In the genomic region with DNA sequence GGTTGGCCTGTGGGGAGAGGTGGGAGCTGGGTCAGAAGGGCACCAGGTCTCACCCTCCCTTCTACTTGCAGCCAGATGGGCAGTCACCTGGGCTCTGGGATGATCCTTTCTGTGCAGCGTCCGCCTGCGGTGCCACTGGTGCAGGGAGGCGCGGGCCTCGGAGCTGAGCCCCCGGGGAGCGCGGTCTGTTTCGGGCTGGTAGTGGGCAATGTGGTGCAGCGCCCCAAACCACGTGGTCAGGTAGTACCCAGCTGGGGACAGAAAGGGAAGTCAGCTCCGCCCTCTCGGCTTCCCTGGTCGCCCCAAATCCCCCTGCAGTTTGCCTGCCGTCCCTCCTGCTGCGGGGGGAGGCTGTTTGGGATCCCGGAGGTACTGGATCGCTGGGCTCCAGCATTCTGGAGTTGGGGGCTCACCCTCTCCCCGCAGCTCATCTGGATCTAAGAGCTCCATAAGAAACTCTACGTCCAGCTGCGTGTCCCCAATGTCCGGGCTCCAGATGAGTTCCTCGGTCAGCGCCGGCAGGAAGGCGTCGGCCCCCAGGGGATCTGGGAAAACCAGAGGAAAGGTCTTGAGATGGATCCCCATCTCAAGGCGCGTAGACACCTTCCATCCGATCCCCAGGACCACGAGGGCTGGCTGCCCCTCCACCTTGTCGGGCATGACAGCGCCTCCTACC, we compare ENCODE assay signal across 9 cellular contexts. TPM values are rescaled to one million over a fixed set of nuclear protein-coding genes. Genes with fewer than 3 reads are reported as not detected.
DNase-seq lines count a peak whose midpoint lies in the region; ATAC-seq and TF ChIP-seq lines count a peak whose summit lies in the region.
"Had no signal": no experiment of that assay in that cellular context is flagged by ENCODE, and none has a peak within 500 bp of the region (broad histone marks: within the 10 kb centered on the region; RNA-seq: fewer than 3 reads in every experiment).

No MANE protein-coding gene starts in this region.

- intact Hi-C loops in left cardiac atrium (cut with DNase I) = no loop called here

- no peak for TF ChIP-seq CTCF in HFF-Myc (IDR thresholded peaks at IDR 0.05; ENCODE audit: low read depth, low read length, missing control alignments)

- H3K4me3 Mint-ChIP-seq in activated CD8-positive, alpha-beta memory T cell treated with anti-CD3 and anti-CD28 coated beads, Interleukin-2, amount 10 ng/mL, durations not matched to agents 7 days and 5 days = peak overlapping the region; percentile 79

- CTCF ChIA-PET in activated CD8-positive, alpha-beta memory T cell treated with anti-CD3 and anti-CD28 coated beads, Interleukin-2, amount 10 ng/mL, durations not matched to agents 7 days and 5 days (lab: Charles Lee) = interaction anchor here (0.8 to 4.1 kb wide), 17 partner anchors 8 to 466 kb away, joined by 3 to 24 read pairs (median 7); a partner anchor contains a TSS

- peak overlapping the region; percentile 85 for H3K27ac Mint-ChIP-seq in activated CD8-positive, alpha-beta memory T cell treated with anti-CD3 and anti-CD28 coated beads, Interleukin-2, amount 10 ng/mL, durations not matched to agents 7 days and 5 days

- H3K9me3 Mint-ChIP-seq in activated CD8-positive, alpha-beta memory T cell treated with anti-CD3 and anti-CD28 coated beads, Interleukin-2, amount 10 ng/mL, durations not matched to agents 7 days and 5 days (ENCODE audit: low read depth) = no peaks in the 10 kb centered on the region

- H3K27me3 Mint-ChIP-seq in activated CD8-positive, alpha-beta memory T cell treated with anti-CD3 and anti-CD28 coated beads, Interleukin-2, amount 10 ng/mL, durations not matched to agents 7 days and 5 days = no peaks in the 10 kb centered on the region

- H3K4me3 ChIP-seq in HFF-Myc (replicated peaks; ENCODE audit: low read depth, low read length) (peak overlapping the region; percentile 48), skeletal muscle cell (ENCODE audit: low read depth, low read length) (peak overlapping the region; percentile 44)
- H3K4me3 ChIP-seq: SK-N-MC had no signal

- ATAC-seq in activated CD8-positive, alpha-beta memory T cell treated with anti-CD3 and anti-CD28 coated beads, Interleukin-2, amount 10 ng/mL, durations not matched to agents 7 days and 5 days = no peak
- ATAC-seq in left cardiac atrium (peak; percentile 13 to 32), HG03432 (IDR thresholded peaks at IDR 0.05; ENCODE audit: unreplicated experiment) (no peak)

- DNase-seq in HFF-Myc (ENCODE audit: extremely low read depth, low read depth) (no peak), left cardiac atrium (peak; percentile 37), skeletal muscle cell (ENCODE audit: low read depth) (no peak), medulla oblongata (ENCODE audit: extremely low spot score) (no peak), retina (no peak), HCEC 1CT (no peak)
- peak; percentile 63 for DNase-seq in activated CD8-positive, alpha-beta memory T cell treated with anti-CD3 and anti-CD28 coated beads, Interleukin-2, amount 10 ng/mL, durations not matched to agents 7 days and 5 days

- peaks cover 37% of the 10 kb centered on the region for H3K36me3 Mint-ChIP-seq in activated CD8-positive, alpha-beta memory T cell treated with anti-CD3 and anti-CD28 coated beads, Interleukin-2, amount 10 ng/mL, durations not matched to agents 7 days and 5 days

- peaks cover 44% of the 10 kb centered on the region for H3K4me1 Mint-ChIP-seq in activated CD8-positive, alpha-beta memory T cell treated with anti-CD3 and anti-CD28 coated beads, Interleukin-2, amount 10 ng/mL, durations not matched to agents 7 days and 5 days

RNA-seq across cellular contexts. Expression of a gene that starts 8.8 kb away (rescaled TPM):
- total RNA-seq in activated CD8-positive, alpha-beta memory T cell treated with anti-CD3 and anti-CD28 coated beads, Interleukin-2, amount 10 ng/mL, durations not matched to agents 7 days and 5 days = 10 to 100 TPM; 80.1 to 81.0 TPM
- total RNA-seq in left cardiac atrium = 1 to 10 TPM; 4.4 to 7.6 TPM

RNA-seq across cellular contexts. Expression of a gene that starts 19.5 kb away (rescaled TPM):
- total RNA-seq in activated CD8-positive, alpha-beta memory T cell treated with anti-CD3 and anti-CD28 coated beads, Interleukin-2, amount 10 ng/mL, durations not matched to agents 7 days and 5 days = 100 to 1,000 TPM; 479 to 611 TPM
- 100 to 1,000 TPM; 179 to 185 TPM for total RNA-seq in left cardiac atrium

RNA-seq across cellular contexts. Expression of a gene that starts 30.1 kb away (rescaled TPM):
- 10 to 100 TPM; 47.1 to 47.8 TPM for total RNA-seq in activated CD8-positive, alpha-beta memory T cell treated with anti-CD3 and anti-CD28 coated beads, Interleukin-2, amount 10 ng/mL, durations not matched to agents 7 days and 5 days
- total RNA-seq in left cardiac atrium = 10 to 100 TPM; 63.3 to 92.1 TPM

RNA-seq across cellular contexts. Expression of a gene that starts 30.5 kb away (rescaled TPM):
- 10 to 100 TPM; 44.7 to 65.7 TPM for total RNA-seq in activated CD8-positive, alpha-beta memory T cell treated with anti-CD3 and anti-CD28 coated beads, Interleukin-2, amount 10 ng/mL, durations not matched to agents 7 days and 5 days
- total RNA-seq in left cardiac atrium = 10 to 100 TPM; 17.9 to 23.0 TPM

RNA-seq across cellular contexts. Expression of a gene that starts 37.7 kb away (rescaled TPM):
- 100 to 1,000 TPM; 207 to 214 TPM for total RNA-seq in activated CD8-positive, alpha-beta memory T cell treated with anti-CD3 and anti-CD28 coated beads, Interleukin-2, amount 10 ng/mL, durations not matched to agents 7 days and 5 days
- 100 to 1,000 TPM; 449 to 630 TPM for total RNA-seq in left cardiac atrium

Comparison
In these comparisons a context has a peak if more than half of its experiments do, and no peak if none do; other contexts are left out.
1. DNase-seq: peak in activated CD8-positive, alpha-beta memory T cell treated with anti-CD3 and anti-CD28 coated beads, Interleukin-2, amount 10 ng/mL, durations not matched to agents 7 days and 5 days (single experiment) and left cardiac atrium (single experiment); none in HFF-Myc (single experiment), skeletal muscle cell (single experiment), medulla oblongata (single experiment), retina (single experiment) and HCEC 1CT (single experiment).
2. ATAC-seq: peak in left cardiac atrium (2 of 2); none in activated CD8-positive, alpha-beta memory T cell treated with anti-CD3 and anti-CD28 coated beads, Interleukin-2, amount 10 ng/mL, durations not matched to agents 7 days and 5 days (single experiment) and HG03432 (single experiment).
3. RNA of a gene that starts 8.8 kb away (total RNA-seq): 80.1 to 81.0 TPM in activated CD8-positive, alpha-beta memory T cell treated with anti-CD3 and anti-CD28 coated beads, Interleukin-2, amount 10 ng/mL, durations not matched to agents 7 days and 5 days; 4.4 to 7.6 TPM in left cardiac atrium; every median in the first group is over 4 times any median in the second.